In the genomic region with DNA sequence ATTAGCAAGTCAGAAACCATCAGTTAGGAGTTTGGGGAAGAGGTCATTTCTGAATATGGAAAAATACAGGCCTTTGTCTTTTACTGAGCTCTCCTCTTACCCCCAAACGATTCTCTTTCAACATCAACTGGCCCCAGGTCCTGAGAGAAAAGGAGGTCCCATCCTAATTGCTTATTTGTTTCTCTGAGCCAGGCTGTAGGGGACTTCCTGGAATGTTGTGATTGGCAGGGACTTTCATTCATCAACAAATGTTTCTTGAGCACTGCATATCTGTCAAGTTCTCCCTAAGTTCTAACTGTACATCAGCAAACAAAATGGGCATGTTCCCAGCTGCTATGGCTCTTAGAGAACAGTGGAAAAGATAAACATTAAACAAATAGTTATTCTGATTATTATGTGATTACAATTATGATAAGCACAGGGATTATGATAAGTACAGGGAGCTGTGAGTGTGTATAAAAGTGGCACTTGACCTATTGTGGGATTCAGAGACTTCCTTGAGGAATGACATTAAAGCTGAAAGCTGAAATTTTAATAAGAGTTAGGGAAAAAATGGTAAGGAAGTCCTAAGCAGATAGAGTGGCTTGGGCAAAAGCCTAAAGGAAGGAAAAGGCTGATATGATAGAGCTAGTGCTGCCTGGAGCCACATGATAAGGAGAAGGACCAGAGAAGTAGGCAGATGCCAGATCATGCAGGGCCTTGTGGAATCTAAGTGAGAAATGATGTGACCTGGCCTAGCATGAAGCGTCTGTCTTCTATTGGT, we compare ENCODE assay signal across 1 cellular context.
TF ChIP-seq lines count a peak whose summit lies in the region.

No MANE protein-coding gene starts in this region.

TF ChIP-seq in endothelial cell of umbilical vein, 7 proteins besides CTCF, POLR2A, EP300 and RAD21:
- TF ChIP-seq GATA2 (IDR thresholded peaks at IDR 0.05; ENCODE audit: insufficient read depth, insufficient read length, low read depth, low read length) = peak; percentile 15
- no peak for TF ChIP-seq EZH2 (IDR thresholded peaks at IDR 0.05; ENCODE audit: borderline replicate concordance, low read depth, low read length, severe bottlenecking)
